ENCODE assay signal across 7 cellular contexts in the genomic region with DNA sequence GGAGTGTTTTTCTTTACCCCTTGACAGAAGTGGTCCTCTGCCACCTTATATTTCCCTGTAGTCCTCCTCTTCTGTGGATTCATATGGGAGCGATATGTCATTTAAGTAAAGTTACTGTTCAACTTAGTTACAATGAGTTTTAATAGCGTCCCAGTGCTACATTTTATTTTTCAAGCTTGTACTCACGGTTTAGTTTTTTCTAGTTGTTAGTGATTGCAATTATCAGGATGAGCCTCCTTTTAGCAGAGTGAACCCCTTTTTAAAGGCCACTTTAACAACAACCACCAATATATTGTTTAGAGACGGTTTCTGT. TPM values are rescaled to one million over a fixed set of nuclear protein-coding genes. Genes with fewer than 3 reads are reported as not detected.
DNase-seq lines count a peak whose midpoint lies in the region; ATAC-seq and TF ChIP-seq lines count a peak whose summit lies in the region.

No MANE protein-coding gene starts in this region.

- no peak for TF ChIP-seq POLR2A in stomach (IDR thresholded peaks at IDR 0.05)

- H3K9me3 ChIP-seq in HUES48 (ENCODE audit: control insufficient read depth, insufficient read depth, low read length) (no peaks in the 10 kb centered on the region), stomach (no peaks in the 10 kb centered on the region)

- peaks cover 48% of the 10 kb centered on the region for H3K4me1 Mint-ChIP-seq in activated naive CD8-positive, alpha-beta T cell (ENCODE audit: low read depth)
- peaks cover 54 to 63% of the 10 kb centered on the region in 2 donors for H3K4me1 Mint-ChIP-seq in immature natural killer cell

- no peak overlapping the region for H3K27ac ChIP-seq in HUES48 (ENCODE audit: low read depth, low read length)
- H3K27ac ChIP-seq in stomach = peak overlapping the region; percentile 98 to 100 (median 99)

- no peak for TF ChIP-seq EP300 in stomach (IDR thresholded peaks at IDR 0.05)

- peaks cover 17% of the 10 kb centered on the region for H3K36me3 Mint-ChIP-seq in activated naive CD8-positive, alpha-beta T cell
- H3K36me3 Mint-ChIP-seq in immature natural killer cell = peaks cover 0 to 8% (median 5%) of the 10 kb centered on the region in 3 donors

- H3K9ac ChIP-seq in HUES48 (ENCODE audit: low read depth, low read length) = peak overlapping the region; percentile 96

- TF ChIP-seq CTCF in stomach (IDR thresholded peaks at IDR 0.05) = no peak

- H3K4me3 ChIP-seq in HUES48 (ENCODE audit: low read depth, low read length) = peak overlapping the region; percentile 100
- peak overlapping the region; percentile 76 to 98 (median 88) for H3K4me3 ChIP-seq in stomach

- no peaks in the 10 kb centered on the region for H3K27me3 Mint-ChIP-seq in activated naive CD8-positive, alpha-beta T cell
- H3K27me3 Mint-ChIP-seq in immature natural killer cell (ENCODE audit: low read depth in 3 of 3) = peaks cover 23 to 33% (median 25%) of the 10 kb centered on the region in 3 donors

- intact Hi-C loops in stomach (cut with DNase I; ENCODE audit: low total_unique reads) = loop anchor here (10.0 kb wide), 1 partner anchor 84 kb away; a partner anchor contains a TSS

- ATAC-seq in GM18861 (IDR thresholded peaks at IDR 0.05; ENCODE audit: unreplicated experiment) (no peak), HG03139 (IDR thresholded peaks at IDR 0.05; ENCODE audit: unreplicated experiment) (no peak)

- peaks cover 22% of the 10 kb centered on the region for H3K4me1 ChIP-seq in HUES48 (ENCODE audit: control insufficient read depth, insufficient read depth, low read length)
- peaks cover 19 to 48% (median 40%) of the 10 kb centered on the region in 4 donors for H3K4me1 ChIP-seq in stomach

- DNase-seq in immature natural killer cell (no peak), stomach (no peak), SHP77 (lab: John Stamatoyannopoulos, UW) (no peak)

- WGBS in stomach, 5 donors = 0% methylated on average over 4 of the region's 4 CpGs

- peak overlapping the region; percentile 100 for H3K4me3 Mint-ChIP-seq in activated naive CD8-positive, alpha-beta T cell
- H3K4me3 Mint-ChIP-seq in immature natural killer cell = peak overlapping the region; percentile 99 to 100 (median 100)

- no peaks in the 10 kb centered on the region for H3K27me3 ChIP-seq in HUES48 (ENCODE audit: control insufficient read depth, insufficient read depth, low read length)
- no peaks in the 10 kb centered on the region for H3K27me3 ChIP-seq in stomach

- no peaks in the 10 kb centered on the region for H3K9me3 Mint-ChIP-seq in activated naive CD8-positive, alpha-beta T cell (ENCODE audit: low read depth)
- no peaks in the 10 kb centered on the region for H3K9me3 Mint-ChIP-seq in immature natural killer cell

- H3K27ac Mint-ChIP-seq in activated naive CD8-positive, alpha-beta T cell = peak overlapping the region; percentile 100
- H3K27ac Mint-ChIP-seq in immature natural killer cell = peak overlapping the region; percentile 97 to 100 (median 100)

- H3K36me3 ChIP-seq in HUES48 (ENCODE audit: control insufficient read depth, insufficient read depth, low read length) = peaks cover 33% of the 10 kb centered on the region
- peaks cover 0 to 6% (median 3%) of the 10 kb centered on the region in 4 donors for H3K36me3 ChIP-seq in stomach

RNA-seq across cellular contexts. Expression of a gene that starts 1.5 kb away (rescaled TPM):
- polyA plus RNA-seq in immature natural killer cell (10 to 100 TPM; 10.2 to 36.5 (median 11.4) TPM), stomach (10 to 100 TPM; 10.1 to 25.4 (median 12.8) TPM)
- 10 to 100 TPM; 58.0 to 87.2 (median 75.9) TPM for total RNA-seq in stomach

RNA-seq across cellular contexts. Expression of a gene that starts 35.1 kb away (rescaled TPM):
- polyA plus RNA-seq in immature natural killer cell (1 to 10 TPM; 3.1 to 5.0 (median 4.2) TPM), stomach (1 to 10 TPM; 4.5 to 6.1 (median 4.5) TPM)
- 10 to 100 TPM in 2 of 5 donors, 1 to 10 TPM in 2, under 1 TPM in 1; 0.87 to 21.0 (median 5.4) TPM for total RNA-seq in stomach
